18 cellular contexts compared by ENCODE assay signal in genomic region chr9:121963542-121963995, GRCh38.
DNase-seq lines count a peak whose midpoint lies in the region; ATAC-seq, FAIRE-seq and TF ChIP-seq lines count a peak whose summit lies in the region.
"Had no signal": no experiment of that assay in that cellular context is flagged by ENCODE, and none has a peak within 500 bp of the region (broad histone marks: within the 10 kb centered on the region; RNA-seq: fewer than 3 reads in every experiment).

No MANE protein-coding gene starts in this region.

- H3K9me3 Mint-ChIP-seq in astrocyte (ENCODE audit: unreplicated experiment) = peaks cover 5% of the 10 kb centered on the region
- H3K9me3 Mint-ChIP-seq in stimulated activated effector memory CD8-positive, alpha-beta T cell treated with anti-CD3 and anti-CD28 coated beads, Interleukin-12 subunit alpha, Interleukin-12 subunit beta, amount 100 ng/mL, for 72 hours = no peaks in the 10 kb centered on the region
- H3K9me3 Mint-ChIP-seq in stimulated activated memory B cell treated with anti-CD40 and anti-IgM and Interleukin-4, amounts not matched to agents 10 μg/mL and 1 μg/mL and 100 μg/mL, for 72 hours = peaks cover 5% of the 10 kb centered on the region
- H3K9me3 Mint-ChIP-seq: natural killer cell had no signal

- no peak overlapping the region for H3K4me3 Mint-ChIP-seq in astrocyte (ENCODE audit: unreplicated experiment)
- H3K4me3 Mint-ChIP-seq in stimulated activated effector memory CD8-positive, alpha-beta T cell treated with anti-CD3 and anti-CD28 coated beads, Interleukin-12 subunit alpha, Interleukin-12 subunit beta, amount 100 ng/mL, for 72 hours = no peak overlapping the region
- no peak overlapping the region for H3K4me3 Mint-ChIP-seq in stimulated activated memory B cell treated with anti-CD40 and anti-IgM and Interleukin-4, amounts not matched to agents 10 μg/mL and 1 μg/mL and 100 μg/mL, for 72 hours
- H3K4me3 Mint-ChIP-seq: natural killer cell had no signal

- H3K4me3 ChIP-seq in AG10803 (ENCODE audit: low read length) (no peak overlapping the region), astrocyte (ENCODE audit: insufficient read depth, low read depth, low read length) (peak overlapping the region; percentile 16), hepatocyte (no peak overlapping the region)
- H3K4me3 ChIP-seq: esophagus muscularis mucosa, thyroid gland had no signal

- H3K27ac ChIP-seq in astrocyte (ENCODE audit: low read depth, low read length) = no peak overlapping the region
- peak overlapping the region; percentile 17 for H3K27ac ChIP-seq in hepatocyte
- H3K27ac ChIP-seq: esophagus muscularis mucosa, thyroid gland had no signal

- H3K4me2 ChIP-seq in astrocyte (ENCODE audit: low read length) (peak overlapping the region; percentile 63), hepatocyte (no peak overlapping the region)

- H4K20me1 ChIP-seq in astrocyte (ENCODE audit: insufficient read depth, low read length) = no peaks in the 10 kb centered on the region
- H4K20me1 ChIP-seq in hepatocyte (ENCODE audit: insufficient read depth, poor library complexity, severe bottlenecking) = no peaks in the 10 kb centered on the region

- peaks cover 9% of the 10 kb centered on the region for H3K36me3 Mint-ChIP-seq in astrocyte (ENCODE audit: low read depth, unreplicated experiment)
- no peaks in the 10 kb centered on the region for H3K36me3 Mint-ChIP-seq in stimulated activated effector memory CD8-positive, alpha-beta T cell treated with anti-CD3 and anti-CD28 coated beads, Interleukin-12 subunit alpha, Interleukin-12 subunit beta, amount 100 ng/mL, for 72 hours
- peaks cover 9% of the 10 kb centered on the region for H3K36me3 Mint-ChIP-seq in stimulated activated memory B cell treated with anti-CD40 and anti-IgM and Interleukin-4, amounts not matched to agents 10 μg/mL and 1 μg/mL and 100 μg/mL, for 72 hours
- H3K36me3 Mint-ChIP-seq: natural killer cell had no signal

- ATAC-seq in stimulated activated effector memory CD8-positive, alpha-beta T cell treated with anti-CD3 and anti-CD28 coated beads, Interleukin-12 subunit alpha, Interleukin-12 subunit beta, amount 100 ng/mL, for 72 hours = no peak
- no peak for ATAC-seq in HG03025 (IDR thresholded peaks at IDR 0.05; ENCODE audit: low FRiP score, unreplicated experiment)
- no peak for ATAC-seq in stimulated activated memory B cell treated with anti-CD40 and anti-IgM and Interleukin-4, amounts not matched to agents 10 μg/mL and 1 μg/mL and 100 μg/mL, for 72 hours
- ATAC-seq: natural killer cell had no signal

- H3K79me2 ChIP-seq in astrocyte (ENCODE audit: insufficient read depth, low read length) (no peaks in the 10 kb centered on the region), hepatocyte (no peaks in the 10 kb centered on the region)

- DNase-seq in AG10803 (ENCODE audit: low read depth) (peak; percentile 39), KBM-7 (peak; percentile 41), astrocyte (ENCODE audit: low read depth) (peak; percentile 78), hepatocyte (ENCODE audit: low spot score) (no peak), GM10266 (ENCODE audit: extremely low spot score) (no peak)
- no peak for DNase-seq in stimulated activated effector memory CD8-positive, alpha-beta T cell treated with anti-CD3 and anti-CD28 coated beads, Interleukin-12 subunit alpha, Interleukin-12 subunit beta, amount 100 ng/mL, for 72 hours (ENCODE audit: low spot score in 2 of 2)
- DNase-seq: activated CD4-positive, alpha-beta T cell treated with anti-CD3 and anti-CD28 coated beads, Interleukin-2, amount 50 U/mL, for 48 hours; amygdala; Caco-2; cortex of kidney; natural killer cell; NCI-H2227 treated with DMSO at 0.1 percent for 48 hours; retina; thyroid gland had no signal

- WGBS in hepatocyte (ENCODE audit: low lambda C conversion rate, missing lambda C conversion rate) = 43% methylated on average over 7 of the region's 7 CpGs

- H3K36me3 ChIP-seq in astrocyte (ENCODE audit: insufficient read depth, low read length) (no peaks in the 10 kb centered on the region), hepatocyte (replicated peaks; ENCODE audit: insufficient read depth, low read depth) (no peaks in the 10 kb centered on the region)
- H3K36me3 ChIP-seq: thyroid gland had no signal

- peaks cover 6% of the 10 kb centered on the region for H3K4me1 Mint-ChIP-seq in astrocyte (ENCODE audit: low read depth, unreplicated experiment)
- H3K4me1 Mint-ChIP-seq in stimulated activated effector memory CD8-positive, alpha-beta T cell treated with anti-CD3 and anti-CD28 coated beads, Interleukin-12 subunit alpha, Interleukin-12 subunit beta, amount 100 ng/mL, for 72 hours = no peaks in the 10 kb centered on the region
- H3K4me1 Mint-ChIP-seq in stimulated activated memory B cell treated with anti-CD40 and anti-IgM and Interleukin-4, amounts not matched to agents 10 μg/mL and 1 μg/mL and 100 μg/mL, for 72 hours = peaks cover 6% of the 10 kb centered on the region
- H3K4me1 Mint-ChIP-seq: natural killer cell had no signal

- H3K9me3 ChIP-seq in astrocyte (ENCODE audit: insufficient read depth, low read depth, low read length) (no peaks in the 10 kb centered on the region), hepatocyte (ENCODE audit: low read depth) (no peaks in the 10 kb centered on the region)
- H3K9me3 ChIP-seq: Caco-2, esophagus muscularis mucosa, thyroid gland had no signal

- no peak overlapping the region for H3K27ac Mint-ChIP-seq in astrocyte (ENCODE audit: unreplicated experiment)
- no peak overlapping the region for H3K27ac Mint-ChIP-seq in stimulated activated effector memory CD8-positive, alpha-beta T cell treated with anti-CD3 and anti-CD28 coated beads, Interleukin-12 subunit alpha, Interleukin-12 subunit beta, amount 100 ng/mL, for 72 hours
- H3K27ac Mint-ChIP-seq in stimulated activated memory B cell treated with anti-CD40 and anti-IgM and Interleukin-4, amounts not matched to agents 10 μg/mL and 1 μg/mL and 100 μg/mL, for 72 hours = no peak overlapping the region
- H3K27ac Mint-ChIP-seq: natural killer cell had no signal

- H2AFZ ChIP-seq in astrocyte (ENCODE audit: low read depth, low read length) (no peak overlapping the region), hepatocyte (no peak overlapping the region)

- H3K4me1 ChIP-seq in astrocyte (ENCODE audit: insufficient read depth, low read length) (peaks cover 7% of the 10 kb centered on the region), hepatocyte (ENCODE audit: insufficient read depth) (no peaks in the 10 kb centered on the region)
- H3K4me1 ChIP-seq: Caco-2, esophagus muscularis mucosa, thyroid gland had no signal

- peaks cover 39% of the 10 kb centered on the region for H3K27me3 Mint-ChIP-seq in astrocyte (ENCODE audit: low read depth, unreplicated experiment)
- H3K27me3 Mint-ChIP-seq in stimulated activated memory B cell treated with anti-CD40 and anti-IgM and Interleukin-4, amounts not matched to agents 10 μg/mL and 1 μg/mL and 100 μg/mL, for 72 hours = no peaks in the 10 kb centered on the region

- peak overlapping the region; percentile 8 for H3K9ac ChIP-seq in astrocyte (ENCODE audit: low read length)

- in situ Hi-C loops in KBM-7 (cut with MboI; ENCODE audit: low pct_unique_long_range_greater_than_20kb, low sequenced_read_pairs) = no loop called here

- no peak for TF ChIP-seq CTCF in AG10803 (conservative IDR thresholded peaks at IDR 0.05; ENCODE audit: low read length)
- TF ChIP-seq CTCF in astrocyte (IDR thresholded peaks at IDR 0.05; ENCODE audit: insufficient read depth, low read depth, low read length) = no peak
- TF ChIP-seq CTCF in hepatocyte (IDR thresholded peaks at IDR 0.05; ENCODE audit: poor library complexity) = no peak
- no peak for TF ChIP-seq CTCF in GM10266 (IDR thresholded peaks at IDR 0.05; ENCODE audit: control insufficient read depth, insufficient read depth, low read depth, missing control alignments)

- no peaks in the 10 kb centered on the region for H3K9me2 ChIP-seq in hepatocyte (replicated peaks; ENCODE audit: insufficient read depth)

- no peaks in the 10 kb centered on the region for H3K27me3 ChIP-seq in astrocyte (ENCODE audit: insufficient read depth, low read length)
- H3K27me3 ChIP-seq in hepatocyte = no peaks in the 10 kb centered on the region
- H3K27me3 ChIP-seq: esophagus muscularis mucosa, thyroid gland had no signal

- no peak for FAIRE-seq in astrocyte (lab: Jason Lieb, UNC)
- FAIRE-seq: GM19239 had no signal

Comparison
In these comparisons a context has a peak if more than half of its experiments do, and no peak if none do; other contexts are left out.
1. DNase-seq: peak in AG10803 (single experiment), KBM-7 (single experiment) and astrocyte (single experiment); none in hepatocyte (single experiment), GM10266 (single experiment) and stimulated activated effector memory CD8-positive, alpha-beta T cell treated with anti-CD3 and anti-CD28 coated beads, Interleukin-12 subunit alpha, Interleukin-12 subunit beta, amount 100 ng/mL, for 72 hours (0 of 2).